In the genomic region with DNA sequence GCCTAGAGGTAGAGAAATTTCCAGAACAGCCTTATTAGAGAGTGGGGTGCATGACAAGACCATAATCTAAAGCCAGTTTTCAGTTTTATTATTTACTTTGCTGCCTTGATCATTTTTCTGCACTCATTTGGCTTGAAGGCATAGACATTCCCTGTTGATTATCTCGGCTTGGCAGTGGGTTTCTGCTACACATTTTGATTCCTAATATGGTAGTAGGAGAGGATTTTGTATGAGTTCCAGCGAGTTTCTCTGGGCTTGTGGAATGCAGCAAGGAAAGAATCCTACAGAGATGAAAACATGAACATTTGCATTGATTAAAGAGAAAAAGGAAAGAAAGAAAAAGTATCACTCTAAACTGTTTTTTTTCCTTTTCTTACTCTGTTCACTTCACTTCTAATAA, we compare ENCODE assay signal across 13 cellular contexts.
A peak's percentile ranks its signal among the peaks of the same experiment; 100 is the strongest.
DNase-seq lines count a peak whose midpoint lies in the region; ATAC-seq and TF ChIP-seq lines count a peak whose summit lies in the region.
"Had no signal": no experiment of that assay in that cellular context is flagged by ENCODE, and none has a peak within 500 bp of the region (broad histone marks: within the 10 kb centered on the region; RNA-seq: fewer than 3 reads in every experiment).

No MANE protein-coding gene starts in this region.

- H3K9me3 ChIP-seq in SJSA1 (replicated peaks): no peaks in the 10 kb centered on the region
- H3K9me3 ChIP-seq: spleen had no signal

- no peak overlapping the region for H3K4me3 ChIP-seq in SJSA1
- H3K4me3 ChIP-seq: spleen had no signal

- no peaks in the 10 kb centered on the region for H3K36me3 ChIP-seq in SJSA1
- H3K36me3 ChIP-seq: spleen had no signal

- no peak for DNase-seq in Calu3
- peak; percentile 47 to 63 for DNase-seq in SJSA1 (ENCODE audit: low read depth in 1 of 2, low spot score in 2 of 2)
- DNase-seq in fibroblast of gingiva (ENCODE audit: low read depth): peak; percentile 82
- DNase-seq in progenitor cell of endocrine pancreas (ENCODE audit: low spot score, unreplicated experiment): no peak
- DNase-seq in ecto neural progenitor cell (ENCODE audit: low spot score): no peak
- no peak for DNase-seq in activated CD4-positive, alpha-beta T cell treated with anti-CD3 and anti-CD28 coated beads, Interleukin-2, amount 50 U/mL, for 48 hours
- DNase-seq in NCI-H1436 (lab: John Stamatoyannopoulos, UW): no peak
- DNase-seq: NCI-H1092; spleen; stimulated activated naive B cell treated with anti-CD40 and anti-IgM and Interleukin-4, amounts not matched to agents 10 μg/mL and 1 μg/mL and 100 μg/mL, for 72 hours had no signal

- CTCF ChIA-PET in Calu3 (lab: Charles Lee): interaction anchor here (1.0 kb wide), 1 partner anchor 138 kb away, joined by 4 read pairs; no protein-coding TSS in a partner anchor

- H3K36me3 Mint-ChIP-seq in Calu3 (ENCODE audit: insufficient read depth, unreplicated experiment) (no peaks in the 10 kb centered on the region), progenitor cell of endocrine pancreas (ENCODE audit: insufficient read depth) (no peaks in the 10 kb centered on the region)
- H3K36me3 Mint-ChIP-seq: CD14-positive monocyte; stimulated activated naive B cell treated with anti-CD40 and anti-IgM and Interleukin-4, amounts not matched to agents 10 μg/mL and 1 μg/mL and 100 μg/mL, for 72 hours had no signal

- no peaks in the 10 kb centered on the region for H3K27me3 Mint-ChIP-seq in Calu3 (ENCODE audit: unreplicated experiment)
- no peaks in the 10 kb centered on the region for H3K27me3 Mint-ChIP-seq in progenitor cell of endocrine pancreas
- H3K27me3 Mint-ChIP-seq: stimulated activated naive B cell treated with anti-CD40 and anti-IgM and Interleukin-4, amounts not matched to agents 10 μg/mL and 1 μg/mL and 100 μg/mL, for 72 hours had no signal

- H3K27me3 ChIP-seq in SJSA1 (replicated peaks): no peaks in the 10 kb centered on the region
- H3K27me3 ChIP-seq: spleen had no signal

- ATAC-seq in HG02840 (IDR thresholded peaks at IDR 0.05; ENCODE audit: low FRiP score, unreplicated experiment): no peak
- ATAC-seq: stimulated activated naive B cell treated with anti-CD40 and anti-IgM and Interleukin-4, amounts not matched to agents 10 μg/mL and 1 μg/mL and 100 μg/mL, for 72 hours had no signal

- TF ChIP-seq CTCF in Calu3 (IDR thresholded peaks at IDR 0.05; ENCODE audit: unreplicated experiment) (no peak), progenitor cell of endocrine pancreas (IDR thresholded peaks at IDR 0.05; ENCODE audit: unreplicated experiment) (no peak)

- peak overlapping the region; percentile 3 for H3K27ac Mint-ChIP-seq in Calu3 (ENCODE audit: unreplicated experiment)
- peak overlapping the region; percentile 51 for H3K27ac Mint-ChIP-seq in progenitor cell of endocrine pancreas
- H3K27ac Mint-ChIP-seq: CD14-positive monocyte; stimulated activated naive B cell treated with anti-CD40 and anti-IgM and Interleukin-4, amounts not matched to agents 10 μg/mL and 1 μg/mL and 100 μg/mL, for 72 hours had no signal

- H3K4me3 Mint-ChIP-seq in Calu3 (ENCODE audit: low read depth, unreplicated experiment) (no peak overlapping the region), progenitor cell of endocrine pancreas (ENCODE audit: low read depth) (no peak overlapping the region)
- H3K4me3 Mint-ChIP-seq: CD14-positive monocyte; stimulated activated naive B cell treated with anti-CD40 and anti-IgM and Interleukin-4, amounts not matched to agents 10 μg/mL and 1 μg/mL and 100 μg/mL, for 72 hours had no signal

- H3K4me1 ChIP-seq in SJSA1 (replicated peaks): peaks cover 41% of the 10 kb centered on the region

- H3K9me3 Mint-ChIP-seq in Calu3 (ENCODE audit: low read depth, unreplicated experiment) (no peaks in the 10 kb centered on the region), progenitor cell of endocrine pancreas (ENCODE audit: low read depth) (no peaks in the 10 kb centered on the region)
- H3K9me3 Mint-ChIP-seq: CD14-positive monocyte; stimulated activated naive B cell treated with anti-CD40 and anti-IgM and Interleukin-4, amounts not matched to agents 10 μg/mL and 1 μg/mL and 100 μg/mL, for 72 hours had no signal

- H3K4me1 Mint-ChIP-seq in Calu3 (ENCODE audit: low read depth, unreplicated experiment): peaks cover 40% of the 10 kb centered on the region
- H3K4me1 Mint-ChIP-seq in progenitor cell of endocrine pancreas (ENCODE audit: low read depth): peaks cover 18% of the 10 kb centered on the region
- H3K4me1 Mint-ChIP-seq: CD14-positive monocyte; stimulated activated naive B cell treated with anti-CD40 and anti-IgM and Interleukin-4, amounts not matched to agents 10 μg/mL and 1 μg/mL and 100 μg/mL, for 72 hours had no signal

- intact Hi-C loops in Calu3 (cut with micrococcal nuclease; ENCODE audit: unreplicated experiment): loop anchor here (10.0 kb wide), 3 partner anchors 475 to 1355 kb away; no protein-coding TSS in a partner anchor

- BruUV-seq in Calu3 (replicated peaks; lab: Mats Ljungman, UMichigan): no TSS peak

- H3K27ac ChIP-seq in SJSA1: peak overlapping the region; percentile 75
- H3K27ac ChIP-seq: spleen, VCaP had no signal

Comparison
In these comparisons a context has a peak if more than half of its experiments do, and no peak if none do; other contexts are left out.
1. DNase-seq: peak in SJSA1 (2 of 2) and fibroblast of gingiva (single experiment); none in Calu3 (single experiment), progenitor cell of endocrine pancreas (single experiment), ecto neural progenitor cell (single experiment), activated CD4-positive, alpha-beta T cell treated with anti-CD3 and anti-CD28 coated beads, Interleukin-2, amount 50 U/mL, for 48 hours (0 of 2) and NCI-H1436 (single experiment).